Comparison of ENCODE assay signal across 1 cellular context in genomic region chr1:17566892-17567291, GRCh38.
TF ChIP-seq lines count a peak whose summit lies in the region.

No MANE protein-coding gene starts in this region.

TF ChIP-seq in H1, 55 proteins besides CTCF, POLR2A, EP300 and RAD21 (continued from another document):
- TF ChIP-seq MAX (IDR thresholded peaks at IDR 0.05): no peak
- TF ChIP-seq POU5F1 (IDR thresholded peaks at IDR 0.05; ENCODE audit: low read depth, low read length): no peak
- no peak for TF ChIP-seq SP1 (IDR thresholded peaks at IDR 0.05; ENCODE audit: low read depth, low read length)
- TF ChIP-seq ATF2 (IDR thresholded peaks at IDR 0.05; ENCODE audit: low read length): no peak
- no peak for TF ChIP-seq CBX5 (IDR thresholded peaks at IDR 0.05; ENCODE audit: low read depth, low read length)
